In genomic region chrX:133413218-133413925, GRCh38 we compare ENCODE assay signal across 11 cellular contexts. TPM values are rescaled to one million over a fixed set of nuclear protein-coding genes. Genes with fewer than 3 reads are reported as not detected.
DNase-seq lines count a peak whose midpoint lies in the region; ATAC-seq and TF ChIP-seq lines count a peak whose summit lies in the region.
"Had no signal": no experiment of that assay in that cellular context is flagged by ENCODE, and none has a peak within 500 bp of the region (broad histone marks: within the 10 kb centered on the region; RNA-seq: fewer than 3 reads in every experiment).

No MANE protein-coding gene starts in this region.

- no peaks in the 10 kb centered on the region; a peak in 1 of 4 replicates for H3K4me1 ChIP-seq in SK-N-SH (ENCODE audit: control insufficient read depth in 1 of 2, insufficient read depth in 2 of 2, low read depth in 1 of 2, low read length in 1 of 2)
- H3K4me1 ChIP-seq in esophagus muscularis mucosa, result peaks cover 0 to 36% (median 27%) of the 10 kb centered on the region in 4 donors
- H3K4me1 ChIP-seq in urinary bladder (ENCODE audit: insufficient read depth), result no peaks in the 10 kb centered on the region

- H3K27ac ChIP-seq in SK-N-SH (ENCODE audit: low read depth in 2 of 2, low read length in 1 of 2) (no peak overlapping the region), esophagus muscularis mucosa (replicated peaks in 1 of 4) (peak overlapping the region; percentile 80 to 90 (median 88)), urinary bladder (ENCODE audit: low read depth) (no peak overlapping the region)
- H3K27ac ChIP-seq: A549 had no signal

- no peaks in the 10 kb centered on the region for H3K9me3 Mint-ChIP-seq in nephron

- no peak overlapping the region for H3K4me3 ChIP-seq in SK-N-SH (ENCODE audit: low read depth in 2 of 2, low read length in 1 of 2)
- peak overlapping the region; percentile 66 to 83 (median 70) for H3K4me3 ChIP-seq in esophagus muscularis mucosa
- H3K4me3 ChIP-seq in urinary bladder (ENCODE audit: low read depth, low read length), result peak overlapping the region; percentile 39

- TF ChIP-seq EP300 in SK-N-SH (IDR thresholded peaks at IDR 0.05; ENCODE audit: borderline replicate concordance in 1 of 2, low read depth in 1 of 2, low read length in 1 of 2), result no peak
- TF ChIP-seq EP300 in esophagus muscularis mucosa (IDR thresholded peaks at IDR 0.05), result no peak

- H3F3A ChIP-seq in SK-N-SH (replicated peaks; ENCODE audit: insufficient read depth), result no peaks in the 10 kb centered on the region

- whole genome bisulfite sequencing in SK-N-SH (ENCODE audit: low lambda C conversion rate), result 26% methylated on average over 24 of the region's 38 CpGs
- WGBS in esophagus muscularis mucosa, result 35% methylated on average over 16 of the region's 38 CpGs
- WGBS in urinary bladder, result 7% methylated on average over 38 of the region's 38 CpGs

- no peak for TF ChIP-seq POLR2A in esophagus muscularis mucosa (IDR thresholded peaks at IDR 0.05; ENCODE audit: low read depth)

- POLR2A ChIA-PET in SK-N-SH (lab: Yijun Ruan, JAX), result no interaction called here

- H3K27me3 Mint-ChIP-seq in nephron (ENCODE audit: low read depth), result peaks cover 36% of the 10 kb centered on the region

- CTCF ChIA-PET in SK-N-SH (lab: Yijun Ruan, JAX), result no interaction called here

- H4K20me1 ChIP-seq in SK-N-SH (ENCODE audit: insufficient read depth), result no peaks in the 10 kb centered on the region

- peak overlapping the region; percentile 89 to 98 (median 93) for H3K4me3 Mint-ChIP-seq in nephron

- no peak overlapping the region for H3K9ac ChIP-seq in SK-N-SH

- DNase-seq in SK-N-SH (peak; percentile 36), esophagus muscularis mucosa (ENCODE audit: extremely low spot score) (no peak), NCI-H2171 treated with DMSO at 0.1 percent for 48 hours (lab: John Stamatoyannopoulos, UW) (no peak)
- no peak for DNase-seq in stimulated activated naive CD4-positive, alpha-beta T cell treated with Interleukin-2 at 50 U/mL for 16 hours (lab: John Stamatoyannopoulos, UW)
- DNase-seq in stimulated activated CD8-positive, alpha-beta memory T cell treated with anti-CD3 and anti-CD28 coated beads, Interleukin-4, amount 100 ng/mL, for 48 hours, result no peak
- DNase-seq: effector memory CD4-positive, alpha-beta T cell; SW 1271 had no signal

- ATAC-seq in SK-N-SH treated with all-trans-retinoic acid at 6 μM for 48 hours, result no peak

- H3K36me3 ChIP-seq in SK-N-SH (replicated peaks in 1 of 2; ENCODE audit: control insufficient read depth in 1 of 2, insufficient read depth in 2 of 2, low read length in 1 of 2) (no peaks in the 10 kb centered on the region), esophagus muscularis mucosa (no peaks in the 10 kb centered on the region), urinary bladder (ENCODE audit: insufficient read depth) (no peaks in the 10 kb centered on the region)

- H2AFZ ChIP-seq in SK-N-SH (ENCODE audit: low read depth), result no peak overlapping the region

- no peaks in the 10 kb centered on the region for H3K79me2 ChIP-seq in SK-N-SH (ENCODE audit: insufficient read depth)

- H3K9me2 ChIP-seq in SK-N-SH, result no peaks in the 10 kb centered on the region

- no peak overlapping the region for H3K4me2 ChIP-seq in SK-N-SH

- H3K9me3 ChIP-seq in SK-N-SH (no peaks in the 10 kb centered on the region), esophagus muscularis mucosa (no peaks in the 10 kb centered on the region)
- H3K9me3 ChIP-seq: A549 had no signal

- H3K27me3 ChIP-seq in SK-N-SH (ENCODE audit: insufficient read depth), result peaks cover 42% of the 10 kb centered on the region; the same call in 1 of the 2 replicates
- no peaks in the 10 kb centered on the region for H3K27me3 ChIP-seq in esophagus muscularis mucosa

- peak overlapping the region; percentile 47 to 60 (median 57) for H3K27ac Mint-ChIP-seq in nephron

- TF ChIP-seq RAD21 in SK-N-SH (IDR thresholded peaks at IDR 0.05; ENCODE audit: low read length), result no peak

- intact Hi-C loops in esophagus muscularis mucosa (cut with DNase I), result loop anchor here (5.0 to 10.0 kb wide), 2 partner anchors 81 to 159 kb away; no protein-coding TSS in a partner anchor

- TF ChIP-seq CTCF in SK-N-SH (IDR thresholded peaks at IDR 0.05), result no peak
- no peak for TF ChIP-seq CTCF in esophagus muscularis mucosa (IDR thresholded peaks at IDR 0.05)
- no peak for TF ChIP-seq CTCF in nephron (IDR thresholded peaks at IDR 0.05; ENCODE audit: unreplicated experiment in 3 of 3)

- H3K4me1 Mint-ChIP-seq in nephron, result peaks cover 31% of the 10 kb centered on the region

- no peaks in the 10 kb centered on the region for H3K36me3 Mint-ChIP-seq in nephron (ENCODE audit: low read depth)

TF ChIP-seq in SK-N-SH, 30 proteins besides CTCF, POLR2A, EP300 and RAD21 (continues in another document):
- TF ChIP-seq EZH2phosphoT487 (IDR thresholded peaks at IDR 0.05; ENCODE audit: borderline replicate concordance, low read depth), result no peak
- TF ChIP-seq SMC3 (IDR thresholded peaks at IDR 0.05; ENCODE audit: low read depth, low read length), result no peak
- no peak for TF ChIP-seq TEAD4 (IDR thresholded peaks at IDR 0.05; ENCODE audit: borderline replicate concordance, insufficient read depth)
- no peak for TF ChIP-seq ELF1 (IDR thresholded peaks at IDR 0.05)
- no peak for TF ChIP-seq FOXM1 (IDR thresholded peaks at IDR 0.05; ENCODE audit: low read depth)
- TF ChIP-seq, protein P1, sequence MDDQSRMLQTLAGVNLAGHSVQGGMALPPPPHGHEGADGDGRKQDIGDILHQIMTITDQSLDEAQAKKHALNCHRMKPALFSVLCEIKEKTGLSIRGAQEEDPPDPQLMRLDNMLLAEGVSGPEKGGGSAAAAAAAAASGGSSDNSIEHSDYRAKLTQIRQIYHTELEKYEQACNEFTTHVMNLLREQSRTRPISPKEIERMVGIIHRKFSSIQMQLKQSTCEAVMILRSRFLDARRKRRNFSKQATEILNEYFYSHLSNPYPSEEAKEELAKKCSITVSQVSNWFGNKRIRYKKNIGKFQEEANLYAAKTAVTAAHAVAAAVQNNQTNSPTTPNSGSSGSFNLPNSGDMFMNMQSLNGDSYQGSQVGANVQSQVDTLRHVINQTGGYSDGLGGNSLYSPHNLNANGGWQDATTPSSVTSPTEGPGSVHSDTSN (IDR thresholded peaks at IDR 0.05), result no peak
- TF ChIP-seq TCF12 (IDR thresholded peaks at IDR 0.05), result no peak
- TF ChIP-seq YY1 (IDR thresholded peaks at IDR 0.05; ENCODE audit: low read depth), result no peak
- TF ChIP-seq GATA2 (CRISPR knock-in tag; IDR thresholded peaks at IDR 0.05), result no peak
- no peak for TF ChIP-seq SIN3A (IDR thresholded peaks at IDR 0.05; ENCODE audit: borderline replicate concordance, low read depth, low read length)
- TF ChIP-seq, protein P2, sequence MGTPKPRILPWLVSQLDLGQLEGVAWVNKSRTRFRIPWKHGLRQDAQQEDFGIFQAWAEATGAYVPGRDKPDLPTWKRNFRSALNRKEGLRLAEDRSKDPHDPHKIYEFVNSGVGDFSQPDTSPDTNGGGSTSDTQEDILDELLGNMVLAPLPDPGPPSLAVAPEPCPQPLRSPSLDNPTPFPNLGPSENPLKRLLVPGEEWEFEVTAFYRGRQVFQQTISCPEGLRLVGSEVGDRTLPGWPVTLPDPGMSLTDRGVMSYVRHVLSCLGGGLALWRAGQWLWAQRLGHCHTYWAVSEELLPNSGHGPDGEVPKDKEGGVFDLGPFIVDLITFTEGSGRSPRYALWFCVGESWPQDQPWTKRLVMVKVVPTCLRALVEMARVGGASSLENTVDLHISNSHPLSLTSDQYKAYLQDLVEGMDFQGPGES (IDR thresholded peaks at IDR 0.05; ENCODE audit: low read depth, low read length), result no peak
- no peak for TF ChIP-seq RXRA (IDR thresholded peaks at IDR 0.05; ENCODE audit: borderline replicate concordance, low read depth)

TF ChIP-seq in SK-N-SH treated with all-trans-retinoic acid at 6 μM for 48 hours, 23 proteins besides CTCF, POLR2A, EP300 and RAD21 (continues in another document):
- TF ChIP-seq PATZ1 (CRISPR knock-in tag; IDR thresholded peaks at IDR 0.05; ENCODE audit: borderline replicate concordance), result no peak
- TF ChIP-seq TOX (CRISPR knock-in tag; IDR thresholded peaks at IDR 0.05; ENCODE audit: borderline replicate concordance), result no peak
- TF ChIP-seq ZNF565 (CRISPR knock-in tag; conservative IDR thresholded peaks at IDR 0.05; ENCODE audit: low read depth), result no peak
- TF ChIP-seq, protein P3, sequence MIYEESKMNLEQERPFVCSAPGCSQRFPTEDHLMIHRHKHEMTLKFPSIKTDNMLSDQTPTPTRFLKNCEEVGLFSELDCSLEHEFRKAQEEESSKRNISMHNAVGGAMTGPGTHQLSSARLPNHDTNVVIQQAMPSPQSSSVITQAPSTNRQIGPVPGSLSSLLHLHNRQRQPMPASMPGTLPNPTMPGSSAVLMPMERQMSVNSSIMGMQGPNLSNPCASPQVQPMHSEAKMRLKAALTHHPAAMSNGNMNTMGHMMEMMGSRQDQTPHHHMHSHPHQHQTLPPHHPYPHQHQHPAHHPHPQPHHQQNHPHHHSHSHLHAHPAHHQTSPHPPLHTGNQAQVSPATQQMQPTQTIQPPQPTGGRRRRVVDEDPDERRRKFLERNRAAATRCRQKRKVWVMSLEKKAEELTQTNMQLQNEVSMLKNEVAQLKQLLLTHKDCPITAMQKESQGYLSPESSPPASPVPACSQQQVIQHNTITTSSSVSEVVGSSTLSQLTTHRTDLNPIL (CRISPR knock-in tag; IDR thresholded peaks at IDR 0.05; ENCODE audit: low read depth), result no peak

RNA-seq across cellular contexts. Expression of gene GPC4, which starts 1.9 kb away (rescaled TPM):
- polyA plus RNA-seq in SK-N-SH (2012; rRNA removed) (0.05 and 0.16 TPM in 2 replicates), urinary bladder (18.3 TPM)
- polyA plus RNA-seq in SK-N-SH (2012; cell fraction: cytosol; rRNA removed), result 0.13 and 0.14 TPM in 2 replicates
- 0.18 and 0.21 TPM in 2 replicates for polyA plus RNA-seq in SK-N-SH (2012; cell fraction: nucleus; rRNA removed)
- total RNA-seq in esophagus muscularis mucosa (10 to 100 TPM; 54.3 to 91.2 (median 80.3) TPM), urinary bladder (16.9 TPM)

Comparison
In these comparisons a context has a peak if more than half of its experiments do, and no peak if none do; other contexts are left out.
1. H3K27ac ChIP-seq: peak in esophagus muscularis mucosa (4 of 4); none in SK-N-SH (0 of 2) and urinary bladder (single experiment).
2. H3K4me3 ChIP-seq: peak in esophagus muscularis mucosa (4 of 4) and urinary bladder (single experiment); none in SK-N-SH (0 of 2).